Comparison of ENCODE assay signal across 28 cellular contexts in genomic region chr2:2765839-2766495, GRCh38.
A peak's percentile ranks its signal among the peaks of the same experiment; 100 is the strongest.
DNase-seq lines count a peak whose midpoint lies in the region; TF ChIP-seq lines count a peak whose summit lies in the region.
"Had no signal": no experiment of that assay in that cellular context is flagged by ENCODE, and none has a peak within 500 bp of the region (broad histone marks: within the 10 kb centered on the region; RNA-seq: fewer than 3 reads in every experiment).

No MANE protein-coding gene starts in this region.

- no peak for TF ChIP-seq CTCF in BE2C (IDR thresholded peaks at IDR 0.05; ENCODE audit: low read depth, low read length)

- H3K27me3 ChIP-seq in BE2C (no peaks in the 10 kb centered on the region), neuronal stem cell (ENCODE audit: control insufficient read depth in 3 of 3, insufficient read depth in 3 of 3, low read depth in 1 of 3, low read length in 3 of 3) (no peaks in the 10 kb centered on the region)
- H3K27me3 ChIP-seq in BLaER1 treated with 17β-estradiol and CSF1 and Interleukin-3, amounts not matched to agents 10 nM and 100 nM: no peaks in the 10 kb centered on the region
- H3K27me3 ChIP-seq: MG63 had no signal

- H3K14ac ChIP-seq in neuronal stem cell (ENCODE audit: low read length): no peak overlapping the region

- H3K23ac ChIP-seq in neuronal stem cell (ENCODE audit: low read depth, low read length, poor library complexity): no peak overlapping the region

- H3K4me3 ChIP-seq in BE2C (ENCODE audit: low read depth, low read length) (no peak overlapping the region), neuronal stem cell (ENCODE audit: low read length in 2 of 2) (no peak overlapping the region)
- no peak overlapping the region for H3K4me3 ChIP-seq in BLaER1 treated with 17β-estradiol and CSF1 and Interleukin-3, amounts not matched to agents 10 nM and 100 nM
- H3K4me3 ChIP-seq: A549, GM12878, GM23338, HAP-1, MG63, PC-9, SK-N-MC had no signal

- no peak overlapping the region for H3K4ac ChIP-seq in neuronal stem cell (ENCODE audit: low read length)

- no peak overlapping the region for H4K8ac ChIP-seq in neuronal stem cell (ENCODE audit: low read depth, low read length)

- no peak overlapping the region for H2BK120ac ChIP-seq in neuronal stem cell (ENCODE audit: low read depth, low read length)

- peak overlapping the region; percentile 72 for H3K18ac ChIP-seq in neuronal stem cell (ENCODE audit: low read length)

- no peak overlapping the region for H3K9ac ChIP-seq in BLaER1 treated with 17β-estradiol and CSF1 and Interleukin-3, amounts not matched to agents 10 nM and 100 nM
- no peak overlapping the region for H3K9ac ChIP-seq in neuronal stem cell (ENCODE audit: low read depth, low read length, poor library complexity)

- DNase-seq in BE2C: peak; percentile 56
- DNase-seq in RPMI8226: peak; percentile 55
- no peak for DNase-seq in neuronal stem cell (ENCODE audit: low spot score)
- no peak for DNase-seq in occipital lobe (lab: John Stamatoyannopoulos, UW)
- no peak for DNase-seq in NCI-H510A treated with DMSO at 0.1 percent for 48 hours (lab: John Stamatoyannopoulos, UW)
- DNase-seq in stimulated activated CD4-positive, alpha-beta T cell treated with anti-CD3 and anti-CD28 coated beads, Interleukin-2, amount 100 ng/mL, for 24 hours: no peak
- DNase-seq: AML-193; Calu3; CD8-positive, alpha-beta memory T cell; EL; GDM1; HFFc6; KG1; MG63; NCI-H1105 treated with DMSO at 0.1 percent for 48 hours; NCI-H2029; NCI-H2227 treated with DMSO at 0.1 percent for 48 hours; NCI-H510A; NCI-H774; PC-9; SHP77 treated with DMSO at 0.1 percent for 48 hours had no signal

- H3K4me2 ChIP-seq in BLaER1 treated with 17β-estradiol and CSF1 and Interleukin-3, amounts not matched to agents 10 nM and 100 nM: peak overlapping the region in 7 of 11 experiments; percentile 0 to 60 (median 32); a peak in 9 of 22 replicates
- no peak overlapping the region for H3K4me2 ChIP-seq in neuronal stem cell (ENCODE audit: insufficient read depth, low read length, poor library complexity, severe bottlenecking)
- H3K4me2 ChIP-seq: A549, GM23338, PC-9 had no signal

- no peak overlapping the region for H2BK12ac ChIP-seq in neuronal stem cell (ENCODE audit: low read length)

- H3K4me1 ChIP-seq in BE2C (peaks cover 10% of the 10 kb centered on the region), neuronal stem cell (ENCODE audit: control insufficient read depth in 2 of 2, insufficient read depth in 1 of 2, low read depth in 1 of 2, low read length in 2 of 2) (peaks cover 0 to 6% of the 10 kb centered on the region in 2 donors)
- H3K4me1 ChIP-seq in BLaER1 treated with 17β-estradiol and CSF1 and Interleukin-3, amounts not matched to agents 10 nM and 100 nM: peaks cover 0 to 27% (median 17%) of the 10 kb centered on the region in 10 experiments; a peak in 11 of 20 replicates
- H3K4me1 ChIP-seq: A549, HAP-1 had no signal

- H4K20me1 ChIP-seq in BLaER1 treated with 17β-estradiol and CSF1 and Interleukin-3, amounts not matched to agents 10 nM and 100 nM: no peaks in the 10 kb centered on the region; a peak in 1 of 22 replicates

- H3K27ac ChIP-seq in BLaER1 treated with 17β-estradiol and CSF1 and Interleukin-3, amounts not matched to agents 10 nM and 100 nM: no peak overlapping the region
- no peak overlapping the region for H3K27ac ChIP-seq in neuronal stem cell (replicated peaks; ENCODE audit: low read length)
- H3K27ac ChIP-seq: A549, PC-9, RWPE1, SK-N-MC had no signal

- no peak overlapping the region for H4K91ac ChIP-seq in neuronal stem cell (ENCODE audit: low read depth, low read length, poor library complexity)

- no peak overlapping the region for H2AFZ ChIP-seq in neuronal stem cell (ENCODE audit: low read length)
- H2AFZ ChIP-seq: GM23338, PC-9 had no signal

- H2AK5ac ChIP-seq in neuronal stem cell (ENCODE audit: low read depth, low read length): peak overlapping the region; percentile 17

- H3K9me3 ChIP-seq in BE2C (no peaks in the 10 kb centered on the region; the same call in 1 of the 2 replicates), neuronal stem cell (replicated peaks in 1 of 2; ENCODE audit: control insufficient read depth in 2 of 2, insufficient read depth in 1 of 2, low read depth in 1 of 2, low read length in 2 of 2) (no peaks in the 10 kb centered on the region)
- H3K9me3 ChIP-seq in BLaER1 treated with 17β-estradiol and CSF1 and Interleukin-3, amounts not matched to agents 10 nM and 100 nM (replicated peaks in 1 of 11): peaks cover 0 to 6% (median 3%) of the 10 kb centered on the region in 11 experiments; a peak in 12 of 22 replicates
- H3K9me3 ChIP-seq: A549, HAP-1, MG63 had no signal

- no peaks in the 10 kb centered on the region for H3K79me1 ChIP-seq in neuronal stem cell (ENCODE audit: low read depth, low read length)

- WGBS in neuronal stem cell (ENCODE audit: extremely low coverage in 2 of 2, insufficient read length in 2 of 2, insufficient replicate concordance in 1 of 2), 2 donors: no CpG with 5 or more reads among the region's 22 CpGs

- H3K36me3 ChIP-seq in BE2C: no peaks in the 10 kb centered on the region
- no peaks in the 10 kb centered on the region for H3K36me3 ChIP-seq in BLaER1 treated with 17β-estradiol and CSF1 and Interleukin-3, amounts not matched to agents 10 nM and 100 nM
- no peaks in the 10 kb centered on the region for H3K36me3 ChIP-seq in neuronal stem cell (replicated peaks in 1 of 2; ENCODE audit: control insufficient read depth in 2 of 2, insufficient read depth in 2 of 2, low read length in 2 of 2)
- H3K36me3 ChIP-seq: HAP-1, MG63 had no signal

- no peak overlapping the region for H2BK5ac ChIP-seq in neuronal stem cell (ENCODE audit: low read length)

- H2BK15ac ChIP-seq in neuronal stem cell (ENCODE audit: low read length): no peak overlapping the region

Comparison
In these comparisons a context has a peak if more than half of its experiments do, and no peak if none do; other contexts are left out.
1. DNase-seq: peak in BE2C (single experiment) and RPMI8226 (single experiment); none in neuronal stem cell (single experiment), occipital lobe (single experiment), NCI-H510A treated with DMSO at 0.1 percent for 48 hours (single experiment) and stimulated activated CD4-positive, alpha-beta T cell treated with anti-CD3 and anti-CD28 coated beads, Interleukin-2, amount 100 ng/mL, for 24 hours (0 of 2).